Comparison of ENCODE assay signal across 2 cellular contexts in the genomic region with DNA sequence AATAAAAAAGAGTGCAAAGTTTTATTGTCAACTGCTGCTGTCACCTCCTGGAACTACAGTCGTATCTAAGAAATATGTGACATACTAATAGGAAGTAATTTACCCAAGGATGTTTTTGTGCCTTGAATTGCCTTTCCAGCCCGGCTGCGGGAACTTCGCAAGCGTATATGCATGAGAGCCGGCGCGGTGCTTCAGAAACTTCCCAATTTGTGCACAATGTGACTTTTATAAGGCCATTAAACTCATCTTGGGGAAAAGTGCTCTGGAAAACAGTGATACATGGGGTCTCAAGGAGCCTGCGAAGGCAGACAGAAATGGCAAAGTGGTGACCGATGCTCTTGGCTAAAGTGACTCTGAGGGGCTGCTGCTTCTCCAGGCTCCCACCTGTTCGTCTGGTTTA.
A peak's percentile ranks its signal among the peaks of the same experiment; 100 is the strongest.
TF ChIP-seq lines count a peak whose summit lies in the region.

No MANE protein-coding gene starts in this region.

TF ChIP-seq in GM23338, 12 proteins besides CTCF, POLR2A, EP300 and RAD21 (continued from another document):
- TF ChIP-seq, protein P1, sequence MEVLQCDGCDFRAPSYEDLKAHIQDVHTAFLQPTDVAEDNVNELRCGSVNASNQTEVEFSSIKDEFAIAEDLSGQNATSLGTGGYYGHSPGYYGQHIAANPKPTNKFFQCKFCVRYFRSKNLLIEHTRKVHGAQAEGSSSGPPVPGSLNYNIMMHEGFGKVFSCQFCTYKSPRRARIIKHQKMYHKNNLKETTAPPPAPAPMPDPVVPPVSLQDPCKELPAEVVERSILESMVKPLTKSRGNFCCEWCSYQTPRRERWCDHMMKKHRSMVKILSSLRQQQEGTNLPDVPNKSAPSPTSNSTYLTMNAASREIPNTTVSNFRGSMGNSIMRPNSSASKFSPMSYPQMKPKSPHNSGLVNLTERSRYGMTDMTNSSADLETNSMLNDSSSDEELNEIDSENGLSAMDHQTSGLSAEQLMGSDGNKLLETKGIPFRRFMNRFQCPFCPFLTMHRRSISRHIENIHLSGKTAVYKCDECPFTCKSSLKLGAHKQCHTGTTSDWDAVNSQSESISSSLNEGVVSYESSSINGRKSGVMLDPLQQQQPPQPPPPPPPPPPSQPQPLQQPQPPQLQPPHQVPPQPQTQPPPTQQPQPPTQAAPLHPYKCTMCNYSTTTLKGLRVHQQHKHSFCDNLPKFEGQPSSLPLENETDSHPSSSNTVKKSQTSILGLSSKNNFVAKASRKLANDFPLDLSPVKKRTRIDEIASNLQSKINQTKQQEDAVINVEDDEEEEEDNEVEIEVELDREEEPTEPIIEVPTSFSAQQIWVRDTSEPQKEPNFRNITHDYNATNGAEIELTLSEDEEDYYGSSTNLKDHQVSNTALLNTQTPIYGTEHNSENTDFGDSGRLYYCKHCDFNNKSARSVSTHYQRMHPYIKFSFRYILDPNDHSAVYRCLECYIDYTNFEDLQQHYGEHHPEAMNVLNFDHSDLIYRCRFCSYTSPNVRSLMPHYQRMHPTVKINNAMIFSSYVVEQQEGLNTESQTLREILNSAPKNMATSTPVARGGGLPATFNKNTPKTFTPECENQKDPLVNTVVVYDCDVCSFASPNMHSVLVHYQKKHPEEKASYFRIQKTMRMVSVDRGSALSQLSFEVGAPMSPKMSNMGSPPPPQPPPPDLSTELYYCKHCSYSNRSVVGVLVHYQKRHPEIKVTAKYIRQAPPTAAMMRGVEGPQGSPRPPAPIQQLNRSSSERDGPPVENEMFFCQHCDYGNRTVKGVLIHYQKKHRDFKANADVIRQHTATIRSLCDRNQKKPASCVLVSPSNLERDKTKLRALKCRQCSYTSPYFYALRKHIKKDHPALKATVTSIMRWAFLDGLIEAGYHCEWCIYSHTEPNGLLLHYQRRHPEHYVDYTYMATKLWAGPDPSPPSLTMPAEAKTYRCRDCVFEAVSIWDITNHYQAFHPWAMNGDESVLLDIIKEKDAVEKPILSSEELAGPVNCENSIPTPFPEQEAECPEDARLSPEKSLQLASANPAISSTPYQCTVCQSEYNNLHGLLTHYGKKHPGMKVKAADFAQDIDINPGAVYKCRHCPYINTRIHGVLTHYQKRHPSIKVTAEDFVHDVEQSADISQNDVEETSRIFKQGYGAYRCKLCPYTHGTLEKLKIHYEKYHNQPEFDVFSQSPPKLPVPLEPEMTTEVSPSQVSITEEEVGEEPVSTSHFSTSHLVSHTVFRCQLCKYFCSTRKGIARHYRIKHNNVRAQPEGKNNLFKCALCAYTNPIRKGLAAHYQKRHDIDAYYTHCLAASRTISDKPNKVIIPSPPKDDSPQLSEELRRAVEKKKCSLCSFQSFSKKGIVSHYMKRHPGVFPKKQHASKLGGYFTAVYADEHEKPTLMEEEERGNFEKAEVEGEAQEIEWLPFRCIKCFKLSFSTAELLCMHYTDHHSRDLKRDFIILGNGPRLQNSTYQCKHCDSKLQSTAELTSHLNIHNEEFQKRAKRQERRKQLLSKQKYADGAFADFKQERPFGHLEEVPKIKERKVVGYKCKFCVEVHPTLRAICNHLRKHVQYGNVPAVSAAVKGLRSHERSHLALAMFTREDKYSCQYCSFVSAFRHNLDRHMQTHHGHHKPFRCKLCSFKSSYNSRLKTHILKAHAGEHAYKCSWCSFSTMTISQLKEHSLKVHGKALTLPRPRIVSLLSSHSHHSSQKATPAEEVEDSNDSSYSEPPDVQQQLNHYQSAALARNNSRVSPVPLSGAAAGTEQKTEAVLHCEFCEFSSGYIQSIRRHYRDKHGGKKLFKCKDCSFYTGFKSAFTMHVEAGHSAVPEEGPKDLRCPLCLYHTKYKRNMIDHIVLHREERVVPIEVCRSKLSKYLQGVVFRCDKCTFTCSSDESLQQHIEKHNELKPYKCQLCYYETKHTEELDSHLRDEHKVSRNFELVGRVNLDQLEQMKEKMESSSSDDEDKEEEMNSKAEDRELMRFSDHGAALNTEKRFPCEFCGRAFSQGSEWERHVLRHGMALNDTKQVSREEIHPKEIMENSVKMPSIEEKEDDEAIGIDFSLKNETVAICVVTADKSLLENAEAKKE (CRISPR knock-in tag; IDR thresholded peaks at IDR 0.05) = no peak
- TF ChIP-seq EZH2 (IDR thresholded peaks at IDR 0.05; ENCODE audit: low read depth, unreplicated experiment) = no peak
- no peak for TF ChIP-seq ZNF331 (CRISPR knock-in tag; IDR thresholded peaks at IDR 0.05; ENCODE audit: low read depth)
- no peak for TF ChIP-seq JUNB (IDR thresholded peaks at IDR 0.05; ENCODE audit: unreplicated experiment)
- no peak for TF ChIP-seq POLR2AphosphoS5 (IDR thresholded peaks at IDR 0.05; ENCODE audit: low read depth)
- TF ChIP-seq, protein P2, sequence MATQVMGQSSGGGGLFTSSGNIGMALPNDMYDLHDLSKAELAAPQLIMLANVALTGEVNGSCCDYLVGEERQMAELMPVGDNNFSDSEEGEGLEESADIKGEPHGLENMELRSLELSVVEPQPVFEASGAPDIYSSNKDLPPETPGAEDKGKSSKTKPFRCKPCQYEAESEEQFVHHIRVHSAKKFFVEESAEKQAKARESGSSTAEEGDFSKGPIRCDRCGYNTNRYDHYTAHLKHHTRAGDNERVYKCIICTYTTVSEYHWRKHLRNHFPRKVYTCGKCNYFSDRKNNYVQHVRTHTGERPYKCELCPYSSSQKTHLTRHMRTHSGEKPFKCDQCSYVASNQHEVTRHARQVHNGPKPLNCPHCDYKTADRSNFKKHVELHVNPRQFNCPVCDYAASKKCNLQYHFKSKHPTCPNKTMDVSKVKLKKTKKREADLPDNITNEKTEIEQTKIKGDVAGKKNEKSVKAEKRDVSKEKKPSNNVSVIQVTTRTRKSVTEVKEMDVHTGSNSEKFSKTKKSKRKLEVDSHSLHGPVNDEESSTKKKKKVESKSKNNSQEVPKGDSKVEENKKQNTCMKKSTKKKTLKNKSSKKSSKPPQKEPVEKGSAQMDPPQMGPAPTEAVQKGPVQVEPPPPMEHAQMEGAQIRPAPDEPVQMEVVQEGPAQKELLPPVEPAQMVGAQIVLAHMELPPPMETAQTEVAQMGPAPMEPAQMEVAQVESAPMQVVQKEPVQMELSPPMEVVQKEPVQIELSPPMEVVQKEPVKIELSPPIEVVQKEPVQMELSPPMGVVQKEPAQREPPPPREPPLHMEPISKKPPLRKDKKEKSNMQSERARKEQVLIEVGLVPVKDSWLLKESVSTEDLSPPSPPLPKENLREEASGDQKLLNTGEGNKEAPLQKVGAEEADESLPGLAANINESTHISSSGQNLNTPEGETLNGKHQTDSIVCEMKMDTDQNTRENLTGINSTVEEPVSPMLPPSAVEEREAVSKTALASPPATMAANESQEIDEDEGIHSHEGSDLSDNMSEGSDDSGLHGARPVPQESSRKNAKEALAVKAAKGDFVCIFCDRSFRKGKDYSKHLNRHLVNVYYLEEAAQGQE (IDR thresholded peaks at IDR 0.05; ENCODE audit: unreplicated experiment) = no peak
- TF ChIP-seq, protein P3, sequence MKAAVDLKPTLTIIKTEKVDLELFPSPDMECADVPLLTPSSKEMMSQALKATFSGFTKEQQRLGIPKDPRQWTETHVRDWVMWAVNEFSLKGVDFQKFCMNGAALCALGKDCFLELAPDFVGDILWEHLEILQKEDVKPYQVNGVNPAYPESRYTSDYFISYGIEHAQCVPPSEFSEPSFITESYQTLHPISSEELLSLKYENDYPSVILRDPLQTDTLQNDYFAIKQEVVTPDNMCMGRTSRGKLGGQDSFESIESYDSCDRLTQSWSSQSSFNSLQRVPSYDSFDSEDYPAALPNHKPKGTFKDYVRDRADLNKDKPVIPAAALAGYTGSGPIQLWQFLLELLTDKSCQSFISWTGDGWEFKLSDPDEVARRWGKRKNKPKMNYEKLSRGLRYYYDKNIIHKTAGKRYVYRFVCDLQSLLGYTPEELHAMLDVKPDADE (IDR thresholded peaks at IDR 0.05) = no peak
- TF ChIP-seq STAT1 (IDR thresholded peaks at IDR 0.05; ENCODE audit: unreplicated experiment) = no peak
- TF ChIP-seq ZNF114 (CRISPR knock-in tag; IDR thresholded peaks at IDR 0.05) = no peak

TF ChIP-seq in neural cell, 6 proteins besides CTCF, POLR2A, EP300 and RAD21:
- TF ChIP-seq, protein P2 (IDR thresholded peaks at IDR 0.05; ENCODE audit: borderline replicate concordance) = peak; percentile 39
- TF ChIP-seq MXI1 (conservative IDR thresholded peaks at IDR 0.05; ENCODE audit: poor library complexity, severe bottlenecking) = no peak
TF ChIP-seq in neural cell: peak in this region for 1.
